Comparison of ENCODE assay signal across 11 cellular contexts in the genomic region with DNA sequence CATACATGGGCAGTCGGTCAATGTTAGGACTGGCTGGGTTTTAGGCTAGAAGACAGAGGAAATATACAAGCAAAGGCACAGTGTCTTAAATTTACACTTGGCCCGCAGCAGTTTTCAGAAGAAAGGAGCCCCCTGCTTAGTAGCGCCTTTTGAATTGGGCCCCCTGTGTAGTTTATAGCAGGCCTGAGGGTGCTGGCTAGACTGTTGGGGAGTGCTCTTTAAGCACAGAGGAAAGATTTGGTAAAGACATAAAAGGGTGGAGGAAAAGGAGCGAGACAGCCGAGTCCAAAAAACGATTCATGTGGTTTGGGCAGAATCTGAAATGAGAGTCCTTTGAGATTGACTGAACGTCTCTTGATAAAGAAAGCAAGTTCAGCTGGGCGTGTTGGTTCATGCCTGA. TPM values are rescaled to one million over a fixed set of nuclear protein-coding genes. Genes with fewer than 3 reads are reported as not detected.
DNase-seq lines count a peak whose midpoint lies in the region; ATAC-seq, FAIRE-seq and TF ChIP-seq lines count a peak whose summit lies in the region.
"Had no signal": no experiment of that assay in that cellular context is flagged by ENCODE, and none has a peak within 500 bp of the region (broad histone marks: within the 10 kb centered on the region; RNA-seq: fewer than 3 reads in every experiment).

No MANE protein-coding gene starts in this region.

- TF ChIP-seq CTCF in SU-DHL-6 (IDR thresholded peaks at IDR 0.05; ENCODE audit: insufficient read depth, low read length, poor library complexity, severe bottlenecking): no peak
- TF ChIP-seq CTCF in glutamatergic neuron (IDR thresholded peaks at IDR 0.05; ENCODE audit: partially characterized antibody, unreplicated experiment): no peak
- no peak for TF ChIP-seq CTCF in upper lobe of right lung (IDR thresholded peaks at IDR 0.05)

- H3K27me3 ChIP-seq in SU-DHL-6 (ENCODE audit: low read length): no peaks in the 10 kb centered on the region
- no peaks in the 10 kb centered on the region for H3K27me3 ChIP-seq in upper lobe of right lung

- peak overlapping the region; percentile 54 for H3K4me3 Mint-ChIP-seq in activated naive CD4-positive, alpha-beta T cell treated with anti-CD3 and anti-CD28 coated beads for 36 hours
- no peak overlapping the region for H3K4me3 Mint-ChIP-seq in glutamatergic neuron (ENCODE audit: unreplicated experiment)

- peaks cover 61% of the 10 kb centered on the region for H3K4me1 Mint-ChIP-seq in activated naive CD4-positive, alpha-beta T cell treated with anti-CD3 and anti-CD28 coated beads for 36 hours (ENCODE audit: low read depth)
- peaks cover 7% of the 10 kb centered on the region for H3K4me1 Mint-ChIP-seq in glutamatergic neuron (ENCODE audit: low read depth, unreplicated experiment)

- H2AFZ ChIP-seq in SU-DHL-6 (ENCODE audit: low read depth, low read length, severe bottlenecking): no peak overlapping the region
- H2AFZ ChIP-seq: GM23248 had no signal

- H3K36me3 Mint-ChIP-seq in activated naive CD4-positive, alpha-beta T cell treated with anti-CD3 and anti-CD28 coated beads for 36 hours (ENCODE audit: low read depth): peaks cover 17% of the 10 kb centered on the region
- H3K36me3 Mint-ChIP-seq in glutamatergic neuron (ENCODE audit: unreplicated experiment): no peaks in the 10 kb centered on the region

- no peak for TF ChIP-seq POLR2A in H54 (IDR thresholded peaks at IDR 0.05; ENCODE audit: low read depth, low read length)

- no peaks in the 10 kb centered on the region for H3K9me2 ChIP-seq in SU-DHL-6 (replicated peaks; ENCODE audit: insufficient read depth, low read length)

- peak overlapping the region; percentile 96 for H3K27ac Mint-ChIP-seq in activated naive CD4-positive, alpha-beta T cell treated with anti-CD3 and anti-CD28 coated beads for 36 hours
- peak overlapping the region; percentile 20 for H3K27ac Mint-ChIP-seq in glutamatergic neuron (ENCODE audit: unreplicated experiment)

- FAIRE-seq in H54 (lab: Jason Lieb, UNC): no peak

- H3K9me3 Mint-ChIP-seq in activated naive CD4-positive, alpha-beta T cell treated with anti-CD3 and anti-CD28 coated beads for 36 hours: peaks cover 5% of the 10 kb centered on the region
- H3K9me3 Mint-ChIP-seq in glutamatergic neuron (ENCODE audit: unreplicated experiment): no peaks in the 10 kb centered on the region

- H4K20me1 ChIP-seq in SU-DHL-6 (ENCODE audit: low read depth, low read length): no peaks in the 10 kb centered on the region

- no peak overlapping the region for H3K9ac ChIP-seq in SU-DHL-6 (ENCODE audit: low read length)
- H3K9ac ChIP-seq: GM23248 had no signal

- H3K79me2 ChIP-seq in SU-DHL-6 (ENCODE audit: insufficient read depth, low read length): no peaks in the 10 kb centered on the region

- CTCF ChIA-PET in activated naive CD4-positive, alpha-beta T cell treated with anti-CD3 and anti-CD28 coated beads for 36 hours (lab: Charles Lee): interaction anchor here (0.8 to 3.7 kb wide), 16 partner anchors 16 to 470 kb away, joined by 3 to 17 read pairs (median 3); partner anchors contain the start of gene SOCS1

- H3K27ac ChIP-seq in SU-DHL-6 (ENCODE audit: low read depth, low read length) (peak overlapping the region; percentile 49), upper lobe of right lung (no peak overlapping the region)
- H3K27ac ChIP-seq: dorsolateral prefrontal cortex, GM23248, thoracic aorta had no signal

- H3K9me3 ChIP-seq in SU-DHL-6 (ENCODE audit: insufficient read depth, low read length) (no peaks in the 10 kb centered on the region), upper lobe of right lung (no peaks in the 10 kb centered on the region)
- H3K9me3 ChIP-seq: thoracic aorta had no signal

- H3F3A ChIP-seq in SU-DHL-6 (ENCODE audit: insufficient read depth): peaks cover 23% of the 10 kb centered on the region

- H3K36me3 ChIP-seq in SU-DHL-6 (ENCODE audit: low read length) (peaks cover 7% of the 10 kb centered on the region), upper lobe of right lung (no peaks in the 10 kb centered on the region)
- H3K36me3 ChIP-seq: thoracic aorta had no signal

- no peak overlapping the region for H3K4me2 ChIP-seq in SU-DHL-6 (ENCODE audit: low read depth, low read length, poor library complexity, severe bottlenecking)

- peak; percentile 36 for DNase-seq in activated naive CD4-positive, alpha-beta T cell treated with anti-CD3 and anti-CD28 coated beads for 36 hours
- DNase-seq in activated naive CD4-positive, alpha-beta T cell treated with anti-CD3 and anti-CD28 coated beads, Interleukin-2, amount 50 U/mL, for 16 hours: no peak
- DNase-seq in glutamatergic neuron (no peak), upper lobe of right lung (peak; percentile 6), NCI-H146 treated with DMSO at 0.1 percent for 48 hours (lab: John Stamatoyannopoulos, UW; ENCODE audit: unreplicated experiment) (no peak), H54 (ENCODE audit: insufficient read length, low spot score) (no peak), DMS79 treated with DMSO at 0.1 percent for 48 hours (lab: John Stamatoyannopoulos, UW) (no peak)
- DNase-seq: GM23248 had no signal

- H3K27me3 Mint-ChIP-seq in activated naive CD4-positive, alpha-beta T cell treated with anti-CD3 and anti-CD28 coated beads for 36 hours (ENCODE audit: low read depth): no peaks in the 10 kb centered on the region
- H3K27me3 Mint-ChIP-seq in glutamatergic neuron (ENCODE audit: unreplicated experiment): peaks cover 2% of the 10 kb centered on the region

- ATAC-seq in upper lobe of right lung: no peak

- peaks cover 27% of the 10 kb centered on the region for H3K4me1 ChIP-seq in upper lobe of right lung

- H3K4me3 ChIP-seq in SU-DHL-6 (ENCODE audit: insufficient read depth, low read length, poor library complexity, severe bottlenecking): no peak overlapping the region
- no peak overlapping the region for H3K4me3 ChIP-seq in upper lobe of right lung
- H3K4me3 ChIP-seq: dorsolateral prefrontal cortex, GM23248, thoracic aorta had no signal

- intact Hi-C loops in activated naive CD4-positive, alpha-beta T cell treated with anti-CD3 and anti-CD28 coated beads for 36 hours (cut with micrococcal nuclease): loop anchor here (1.0 to 10.0 kb wide), 6 partner anchors 59 to 611 kb away; partner anchors contain the start of gene NUBP1
- intact Hi-C loops in upper lobe of right lung (cut with DNase I): loop anchor here (10.0 kb wide), 1 partner anchor 391 kb away; no protein-coding TSS in a partner anchor

RNA-seq across cellular contexts. Expression of gene RMI2, which starts 10.6 kb away (rescaled TPM):
- 10 to 100 TPM; 82.8 to 86.2 TPM for total RNA-seq in activated naive CD4-positive, alpha-beta T cell treated with anti-CD3 and anti-CD28 coated beads for 36 hours
- total RNA-seq in glutamatergic neuron (ENCODE audit: unreplicated experiment) (4.2 TPM), upper lobe of right lung (1.2 TPM)

Comparison
In these comparisons a context has a peak if more than half of its experiments do, and no peak if none do; other contexts are left out.
1. DNase-seq: peak in activated naive CD4-positive, alpha-beta T cell treated with anti-CD3 and anti-CD28 coated beads for 36 hours (single experiment) and upper lobe of right lung (single experiment); none in activated naive CD4-positive, alpha-beta T cell treated with anti-CD3 and anti-CD28 coated beads, Interleukin-2, amount 50 U/mL, for 16 hours (single experiment), glutamatergic neuron (single experiment), NCI-H146 treated with DMSO at 0.1 percent for 48 hours (single experiment), H54 (single experiment) and DMS79 treated with DMSO at 0.1 percent for 48 hours (single experiment).
2. RNA of gene RMI2, which starts 10.6 kb away (total RNA-seq): 82.8 to 86.2 TPM in activated naive CD4-positive, alpha-beta T cell treated with anti-CD3 and anti-CD28 coated beads for 36 hours; 4.2 TPM in glutamatergic neuron (single experiment) and 1.2 TPM in upper lobe of right lung (single experiment); every median in the first group is over 10 times any median in the second.